ENCODE assay signal across 10 cellular contexts in the genomic region with DNA sequence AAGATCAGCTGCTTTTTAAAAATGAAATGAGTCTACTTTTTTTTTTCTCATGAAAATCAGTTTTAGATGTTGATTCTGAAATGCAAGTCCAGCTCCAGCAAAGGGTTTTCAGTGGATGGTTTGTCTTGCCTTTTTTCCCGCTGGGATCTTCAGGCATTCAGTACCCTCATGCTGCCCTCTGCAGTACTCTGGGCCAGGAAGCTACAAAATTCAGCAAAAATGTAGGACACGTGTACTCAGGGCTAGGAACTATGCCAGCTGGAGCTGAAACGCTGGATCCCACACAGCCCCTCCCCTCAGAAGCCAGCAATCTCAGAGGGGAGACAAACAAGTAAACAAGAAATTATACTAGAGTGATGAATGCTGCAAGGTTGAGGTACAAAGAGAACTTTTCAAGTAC.
DNase-seq lines count a peak whose midpoint lies in the region; TF ChIP-seq lines count a peak whose summit lies in the region.
"Had no signal": no experiment of that assay in that cellular context is flagged by ENCODE, and none has a peak within 500 bp of the region (broad histone marks: within the 10 kb centered on the region; RNA-seq: fewer than 3 reads in every experiment).

No MANE protein-coding gene starts in this region.

- H3K23ac ChIP-seq in neuronal stem cell (ENCODE audit: low read depth, low read length, poor library complexity) = no peak overlapping the region

- WGBS in neuronal stem cell (ENCODE audit: extremely low coverage in 2 of 2, insufficient read length in 2 of 2, insufficient replicate concordance in 1 of 2), 2 donors = no CpG with 5 or more reads among the region's 3 CpGs

- peak overlapping the region; percentile 53 for H2AFZ ChIP-seq in neural progenitor cell (replicated peaks)
- H2AFZ ChIP-seq in neuronal stem cell (ENCODE audit: low read length) = no peak overlapping the region

- H3K4me1 Mint-ChIP-seq in neural progenitor cell = peaks cover 19% of the 10 kb centered on the region

- H3K4me3 ChIP-seq in neural progenitor cell = no peak overlapping the region
- H3K4me3 ChIP-seq in neuronal stem cell (ENCODE audit: low read length in 2 of 2) = no peak overlapping the region
- H3K4me3 ChIP-seq: suprapubic skin had no signal

- H3K9me3 Mint-ChIP-seq in neural progenitor cell = peaks cover 3% of the 10 kb centered on the region

- H3K79me2 ChIP-seq in neural progenitor cell (ENCODE audit: low read depth) = no peaks in the 10 kb centered on the region

- H4K8ac ChIP-seq in neuronal stem cell (ENCODE audit: low read depth, low read length) = no peak overlapping the region

- H3K4me1 ChIP-seq in neural progenitor cell (peaks cover 4% of the 10 kb centered on the region), neuronal stem cell (ENCODE audit: control insufficient read depth in 2 of 2, insufficient read depth in 1 of 2, low read depth in 1 of 2, low read length in 2 of 2) (peaks cover 6 to 10% of the 10 kb centered on the region in 2 donors)
- H3K4me1 ChIP-seq: suprapubic skin had no signal

- H3K36me3 ChIP-seq in neural progenitor cell = no peaks in the 10 kb centered on the region
- H3K36me3 ChIP-seq in neuronal stem cell (replicated peaks in 1 of 2; ENCODE audit: control insufficient read depth in 2 of 2, insufficient read depth in 2 of 2, low read length in 2 of 2) = no peaks in the 10 kb centered on the region
- H3K36me3 ChIP-seq: suprapubic skin had no signal

- DNase-seq in Daoy (ENCODE audit: low read depth) (peak; percentile 14), M059J (ENCODE audit: low read depth) (peak; percentile 21), dedifferentiated amniotic fluid mesenchymal stem cell (ENCODE audit: extremely low spot score) (peak; percentile 74), neural progenitor cell (ENCODE audit: low spot score) (no peak), neuronal stem cell (ENCODE audit: low spot score) (no peak), NCI-H1105 treated with DMSO at 0.1 percent for 48 hours (lab: John Stamatoyannopoulos, UW) (no peak), occipital lobe (lab: John Stamatoyannopoulos, UW) (no peak), DMS53 treated with DMSO at 0.1 percent for 48 hours (lab: John Stamatoyannopoulos, UW; ENCODE audit: unreplicated experiment) (no peak)

- H3K27ac Mint-ChIP-seq in neural progenitor cell = no peak overlapping the region

- H3K27me3 ChIP-seq in neural progenitor cell (no peaks in the 10 kb centered on the region), neuronal stem cell (ENCODE audit: control insufficient read depth in 3 of 3, insufficient read depth in 3 of 3, low read depth in 1 of 3, low read length in 3 of 3) (no peaks in the 10 kb centered on the region)

- no peak overlapping the region for H3K14ac ChIP-seq in neuronal stem cell (ENCODE audit: low read length)

- no peaks in the 10 kb centered on the region for H3F3A ChIP-seq in neural progenitor cell (ENCODE audit: low read depth)

- H2BK12ac ChIP-seq in neuronal stem cell (ENCODE audit: low read length) = no peak overlapping the region

- no peak overlapping the region for H2BK120ac ChIP-seq in neuronal stem cell (ENCODE audit: low read depth, low read length)

- no peak overlapping the region for H2BK15ac ChIP-seq in neuronal stem cell (ENCODE audit: low read length)

- H3K9me3 ChIP-seq in neural progenitor cell (ENCODE audit: low read depth) (no peaks in the 10 kb centered on the region), neuronal stem cell (replicated peaks in 1 of 2; ENCODE audit: control insufficient read depth in 2 of 2, insufficient read depth in 1 of 2, low read depth in 1 of 2, low read length in 2 of 2) (no peaks in the 10 kb centered on the region)
- H3K9me3 ChIP-seq: suprapubic skin had no signal

- H4K91ac ChIP-seq in neuronal stem cell (ENCODE audit: low read depth, low read length, poor library complexity) = no peak overlapping the region

- H2AK5ac ChIP-seq in neuronal stem cell (ENCODE audit: low read depth, low read length) = no peak overlapping the region

- TF ChIP-seq CTCF in neural progenitor cell (IDR thresholded peaks at IDR 0.05) = no peak

- no peak overlapping the region for H3K18ac ChIP-seq in neuronal stem cell (ENCODE audit: low read length)

- H3K27me3 Mint-ChIP-seq in neural progenitor cell (ENCODE audit: insufficient read depth, low read depth) = no peaks in the 10 kb centered on the region

- H3K27ac ChIP-seq in neural progenitor cell (no peak overlapping the region), neuronal stem cell (replicated peaks; ENCODE audit: low read length) (no peak overlapping the region)
- H3K27ac ChIP-seq: suprapubic skin had no signal

- no peak overlapping the region for H2BK5ac ChIP-seq in neuronal stem cell (ENCODE audit: low read length)

- no peak overlapping the region for H3K4me2 ChIP-seq in neural progenitor cell
- H3K4me2 ChIP-seq in neuronal stem cell (ENCODE audit: insufficient read depth, low read length, poor library complexity, severe bottlenecking) = no peak overlapping the region

- H4K20me1 ChIP-seq in neural progenitor cell (ENCODE audit: low read depth) = no peaks in the 10 kb centered on the region

- H3K4ac ChIP-seq in neuronal stem cell (ENCODE audit: low read length) = no peak overlapping the region

- no peaks in the 10 kb centered on the region for H3K79me1 ChIP-seq in neuronal stem cell (ENCODE audit: low read depth, low read length)

- no peak overlapping the region for H3K4me3 Mint-ChIP-seq in neural progenitor cell
- H3K4me3 Mint-ChIP-seq: brain had no signal

- H3K9ac ChIP-seq in neural progenitor cell (no peak overlapping the region), neuronal stem cell (ENCODE audit: low read depth, low read length, poor library complexity) (no peak overlapping the region)

- no peaks in the 10 kb centered on the region for H3K36me3 Mint-ChIP-seq in neural progenitor cell
- H3K36me3 Mint-ChIP-seq: brain had no signal

Comparison
In these comparisons a context has a peak if more than half of its experiments do, and no peak if none do; other contexts are left out.
1. DNase-seq: peak in Daoy (single experiment), M059J (single experiment) and dedifferentiated amniotic fluid mesenchymal stem cell (single experiment); none in neural progenitor cell (single experiment), neuronal stem cell (single experiment), NCI-H1105 treated with DMSO at 0.1 percent for 48 hours (single experiment), occipital lobe (single experiment) and DMS53 treated with DMSO at 0.1 percent for 48 hours (single experiment).